In genomic region chr5:172770675-172771438, GRCh38 we compare ENCODE assay signal across 1 cellular context.
A peak's percentile ranks its signal among the peaks of the same experiment; 100 is the strongest.
TF ChIP-seq lines count a peak whose summit lies in the region.

Gene DUSP1, minus strand, starts transcription at chr5:172771195. Its CDS starts 243 bp downstream, at chr5:172770952.

TF ChIP-seq in HepG2, 621 proteins besides CTCF, POLR2A, EP300 and RAD21 (continued from another document and continues in another):
- TF ChIP-seq ZNF18 (CRISPR knock-in tag; IDR thresholded peaks at IDR 0.05; ENCODE audit: insufficient replicate concordance) (peak; percentile 43), IRF9 (CRISPR knock-in tag; IDR thresholded peaks at IDR 0.05; ENCODE audit: borderline replicate concordance) (peak; percentile 33; the same call in 1 of the 2 replicates), STAT5B (CRISPR knock-in tag; IDR thresholded peaks at IDR 0.05) (0 out of 2 replicates have a peak, but pooled peaks have one; percentile 12), ZNF713 (CRISPR knock-in tag; IDR thresholded peaks at IDR 0.05) (peak; percentile 38; the same call in 1 of the 2 replicates), ZBTB25 (CRISPR knock-in tag; IDR thresholded peaks at IDR 0.05) (0 out of 2 replicates have a peak, but pooled peaks have one; percentile 17), ZUFSP (CRISPR knock-in tag; IDR thresholded peaks at IDR 0.05; ENCODE audit: borderline replicate concordance) (no peak), ZNF256 (CRISPR knock-in tag; conservative IDR thresholded peaks at IDR 0.05) (peak; percentile 30), CREB3 (CRISPR knock-in tag; IDR thresholded peaks at IDR 0.05) (0 out of 2 replicates have a peak, but pooled peaks have one; percentile 65), MXD3 (CRISPR knock-in tag; IDR thresholded peaks at IDR 0.05) (peak; percentile 63; the same call in 1 of the 2 replicates), ATF6 (CRISPR knock-in tag; conservative IDR thresholded peaks at IDR 0.05) (no peak; the same call in 1 of the 2 replicates), KLF16 (CRISPR knock-in tag; IDR thresholded peaks at IDR 0.05) (peak in 1 of 2 experiments; percentile 88; a peak in 2 of 4 replicates), ZNF777 (CRISPR knock-in tag; IDR thresholded peaks at IDR 0.05) (peak; percentile 99), DPF2 (CRISPR knock-in tag; IDR thresholded peaks at IDR 0.05; ENCODE audit: borderline replicate concordance, low read depth) (no peak), ZNF552 (CRISPR knock-in tag; IDR thresholded peaks at IDR 0.05; ENCODE audit: borderline replicate concordance) (no peak), MED8 (CRISPR knock-in tag; IDR thresholded peaks at IDR 0.05; ENCODE audit: insufficient replicate concordance) (peak; percentile 52), NONO (IDR thresholded peaks at IDR 0.05) (no peak), NONO (CRISPR knock-in tag; conservative IDR thresholded peaks at IDR 0.05) (peak; percentile 80), ZFX (CRISPR knock-in tag; IDR thresholded peaks at IDR 0.05; ENCODE audit: low read depth) (peak; percentile 58; the same call in 1 of the 2 replicates), ZNF44 (CRISPR knock-in tag; IDR thresholded peaks at IDR 0.05) (no peak), NFKB2 (CRISPR knock-in tag; IDR thresholded peaks at IDR 0.05; ENCODE audit: borderline replicate concordance) (peak; percentile 87; the same call in 1 of the 2 replicates), ZNF530 (CRISPR knock-in tag; IDR thresholded peaks at IDR 0.05; ENCODE audit: low read depth) (peak; percentile 50; the same call in 1 of the 2 replicates), MED1 (CRISPR knock-in tag; IDR thresholded peaks at IDR 0.05) (peak; percentile 79), FOXJ3 (CRISPR knock-in tag; IDR thresholded peaks at IDR 0.05; ENCODE audit: borderline replicate concordance) (no peak), REL (CRISPR knock-in tag; conservative IDR thresholded peaks at IDR 0.05) (peak; percentile 95; the same call in 1 of the 2 replicates), ZNF296 (CRISPR knock-in tag; conservative IDR thresholded peaks at IDR 0.05) (0 out of 2 replicates have a peak, but pooled peaks have one; percentile 24), ZNF382 (CRISPR knock-in tag; IDR thresholded peaks at IDR 0.05; ENCODE audit: borderline replicate concordance) (no peak), ZNF878 (CRISPR knock-in tag; IDR thresholded peaks at IDR 0.05) (peak; percentile 77; the same call in 1 of the 2 replicates), ZBTB8A (CRISPR knock-in tag; IDR thresholded peaks at IDR 0.05; ENCODE audit: borderline replicate concordance, low read depth) (no peak), TCF12 (IDR thresholded peaks at IDR 0.05) (no peak), TCF12 (CRISPR knock-in tag; IDR thresholded peaks at IDR 0.05) (peak; percentile 44; the same call in 1 of the 2 replicates), EED (CRISPR knock-in tag; IDR thresholded peaks at IDR 0.05) (peak; percentile 55; the same call in 1 of the 2 replicates), NR2C2 (CRISPR knock-in tag; IDR thresholded peaks at IDR 0.05; ENCODE audit: borderline replicate concordance) (peak; percentile 31; the same call in 1 of the 2 replicates), ZHX1 (CRISPR knock-in tag; IDR thresholded peaks at IDR 0.05; ENCODE audit: low read depth) (peak; percentile 83; the same call in 1 of the 2 replicates), NFRKB (IDR thresholded peaks at IDR 0.05) (no peak), ZNF672 (CRISPR knock-in tag; IDR thresholded peaks at IDR 0.05) (peak; percentile 93), TFE3 (CRISPR knock-in tag; IDR thresholded peaks at IDR 0.05) (peak; percentile 37), CHD2 (IDR thresholded peaks at IDR 0.05; ENCODE audit: low read depth, low read length) (no peak), ZKSCAN8 (CRISPR knock-in tag; IDR thresholded peaks at IDR 0.05; ENCODE audit: borderline replicate concordance) (no peak), ZNF484 (CRISPR knock-in tag; IDR thresholded peaks at IDR 0.05; ENCODE audit: borderline replicate concordance, low read depth) (no peak), TARDBP (CRISPR knock-in tag; IDR thresholded peaks at IDR 0.05) (peak; percentile 96), HMGA1 (CRISPR knock-in tag; conservative IDR thresholded peaks at IDR 0.05) (no peak), YY1 (IDR thresholded peaks at IDR 0.05; ENCODE audit: insufficient read depth, insufficient replicate concordance, low read depth, low read length) (peak; percentile 57), ZNF770 (CRISPR knock-in tag; IDR thresholded peaks at IDR 0.05) (peak; percentile 50), RCOR2 (CRISPR knock-in tag; IDR thresholded peaks at IDR 0.05) (no peak), RFXAP (CRISPR knock-in tag; IDR thresholded peaks at IDR 0.05; ENCODE audit: borderline replicate concordance) (0 out of 2 replicates have a peak, but pooled peaks have one; percentile 36), CSRNP2 (CRISPR knock-in tag; conservative IDR thresholded peaks at IDR 0.05; ENCODE audit: low read depth) (peak; percentile 46; the same call in 1 of the 2 replicates)
